Comparison of ENCODE assay signal across 8 cellular contexts in genomic region chr2:30223413-30223874, GRCh38. TPM values are rescaled to one million over a fixed set of nuclear protein-coding genes. Genes with fewer than 3 reads are reported as not detected.
DNase-seq lines count a peak whose midpoint lies in the region; ATAC-seq, FAIRE-seq and TF ChIP-seq lines count a peak whose summit lies in the region.

No MANE protein-coding gene starts in this region.

- POLR2A ChIA-PET in CD4-positive, alpha-beta T cell (lab: Charles Lee), result interaction anchor here (0.6 to 7.6 kb wide), 9 partner anchors 9 to 113 kb away, joined by 3 to 87 read pairs (median 4); partner anchors contain the start of gene LBH
- POLR2A ChIA-PET in activated naive CD8-positive, alpha-beta T cell treated with anti-CD3 and anti-CD28 coated beads, Interleukin-2, amount 10 ng/mL, durations not matched to agents 7 days and 5 days (lab: Charles Lee), result interaction anchor here (0.7 to 1.2 kb wide), 3 partner anchors 8 to 77 kb away, joined by 3 read pairs; partner anchors contain the start of gene LBH

- peak overlapping the region; percentile 82 for H3K4me3 Mint-ChIP-seq in CD4-positive, alpha-beta T cell
- H3K4me3 Mint-ChIP-seq in activated naive CD8-positive, alpha-beta T cell treated with anti-CD3 and anti-CD28 coated beads, Interleukin-2, amount 10 ng/mL, durations not matched to agents 7 days and 5 days, result no peak overlapping the region
- H3K4me3 Mint-ChIP-seq in H9, result no peak overlapping the region

- no peak overlapping the region for H4K91ac ChIP-seq in H9 (ENCODE audit: insufficient read length, low read depth, low read length)

- no peaks in the 10 kb centered on the region for H3K36me3 Mint-ChIP-seq in CD4-positive, alpha-beta T cell (ENCODE audit: low read depth)
- peaks cover under 1% of the 10 kb centered on the region for H3K36me3 Mint-ChIP-seq in activated naive CD8-positive, alpha-beta T cell treated with anti-CD3 and anti-CD28 coated beads, Interleukin-2, amount 10 ng/mL, durations not matched to agents 7 days and 5 days
- H3K36me3 Mint-ChIP-seq in H9 (ENCODE audit: insufficient read depth in 1 of 3, low read depth in 3 of 3), result no peaks in the 10 kb centered on the region

- peak overlapping the region; percentile 99 for H3K27ac Mint-ChIP-seq in CD4-positive, alpha-beta T cell
- H3K27ac Mint-ChIP-seq in activated naive CD8-positive, alpha-beta T cell treated with anti-CD3 and anti-CD28 coated beads, Interleukin-2, amount 10 ng/mL, durations not matched to agents 7 days and 5 days, result peak overlapping the region; percentile 99
- no peak overlapping the region for H3K27ac Mint-ChIP-seq in H9

- H3K79me2 ChIP-seq in H9 (ENCODE audit: insufficient read depth, low read length), result no peaks in the 10 kb centered on the region

- peak overlapping the region; percentile 94 for H3K27ac ChIP-seq in CD4-positive, alpha-beta T cell (ENCODE audit: low read depth, low read length)
- no peak overlapping the region for H3K27ac ChIP-seq in H9 (ENCODE audit: insufficient read length, low read depth, low read length)

- H3K23me2 ChIP-seq in H9 (ENCODE audit: insufficient read length, low read depth, low read length, poor library complexity, severe bottlenecking), result no peaks in the 10 kb centered on the region

- no peaks in the 10 kb centered on the region for H3K27me3 Mint-ChIP-seq in CD4-positive, alpha-beta T cell
- no peaks in the 10 kb centered on the region for H3K27me3 Mint-ChIP-seq in activated naive CD8-positive, alpha-beta T cell treated with anti-CD3 and anti-CD28 coated beads, Interleukin-2, amount 10 ng/mL, durations not matched to agents 7 days and 5 days
- peaks cover 36% of the 10 kb centered on the region for H3K27me3 Mint-ChIP-seq in H9 (ENCODE audit: low read depth)

- no peak overlapping the region for H3T11ph ChIP-seq in H9 (ENCODE audit: low read length)

- H2BK5ac ChIP-seq in H9 (ENCODE audit: insufficient read length, low read length), result no peak overlapping the region

- no peak overlapping the region for H3K4me2 ChIP-seq in H9 (ENCODE audit: insufficient read depth, insufficient read length, low read length)

- no peak overlapping the region for H3K14ac ChIP-seq in H9 (ENCODE audit: insufficient read depth, low read length)

- H3K4me3 ChIP-seq in foreskin fibroblast (ENCODE audit: low read depth in 1 of 2, low read length in 2 of 2), result no peak overlapping the region

- H2AFZ ChIP-seq in H9 (ENCODE audit: low read length), result no peak overlapping the region

- no peak overlapping the region for H3K18ac ChIP-seq in H9 (ENCODE audit: insufficient read length, low read depth, low read length)

- H3K4me1 ChIP-seq in H9 (ENCODE audit: insufficient read depth, low read length), result no peaks in the 10 kb centered on the region

- H2BK20ac ChIP-seq in H9 (ENCODE audit: low read depth, low read length, poor library complexity, severe bottlenecking), result no peak overlapping the region

- H3K4me1 Mint-ChIP-seq in CD4-positive, alpha-beta T cell (ENCODE audit: low read depth), result peaks cover 71% of the 10 kb centered on the region
- H3K4me1 Mint-ChIP-seq in activated naive CD8-positive, alpha-beta T cell treated with anti-CD3 and anti-CD28 coated beads, Interleukin-2, amount 10 ng/mL, durations not matched to agents 7 days and 5 days, result peaks cover 36% of the 10 kb centered on the region
- peaks cover 15 to 18% of the 10 kb centered on the region in 2 experiments for H3K4me1 Mint-ChIP-seq in H9

- no peak overlapping the region for H2BK15ac ChIP-seq in H9 (ENCODE audit: low read depth, low read length)

- no peak overlapping the region for H3K9ac ChIP-seq in H9 (ENCODE audit: extremely low read depth, insufficient read length, low read length)

- FAIRE-seq in GM19239 (lab: Jason Lieb, UNC), result peak; percentile 81

- H3K79me1 ChIP-seq in H9 (ENCODE audit: insufficient read depth, low read depth, low read length, poor library complexity, severe bottlenecking), result no peaks in the 10 kb centered on the region

- H3K27me3 ChIP-seq in CD4-positive, alpha-beta T cell (ENCODE audit: control insufficient read depth, insufficient read depth, low read length), result no peaks in the 10 kb centered on the region
- no peaks in the 10 kb centered on the region for H3K27me3 ChIP-seq in H9 (ENCODE audit: insufficient read depth, low read length)

- no peak overlapping the region for H3K23ac ChIP-seq in H9 (ENCODE audit: insufficient read length, low read depth, low read length)

- H2BK120ac ChIP-seq in H9 (ENCODE audit: low read depth, low read length, poor library complexity, severe bottlenecking), result no peak overlapping the region

- no peaks in the 10 kb centered on the region for H3K9me3 Mint-ChIP-seq in CD4-positive, alpha-beta T cell
- H3K9me3 Mint-ChIP-seq in activated naive CD8-positive, alpha-beta T cell treated with anti-CD3 and anti-CD28 coated beads, Interleukin-2, amount 10 ng/mL, durations not matched to agents 7 days and 5 days, result no peaks in the 10 kb centered on the region
- no peaks in the 10 kb centered on the region for H3K9me3 Mint-ChIP-seq in H9

- no peak for DNase-seq in CD4-positive, alpha-beta T cell
- no peak for DNase-seq in GM19239 (ENCODE audit: insufficient read length, low spot score)
- no peak for DNase-seq in activated naive CD8-positive, alpha-beta T cell treated with anti-CD3 and anti-CD28 coated beads, Interleukin-2, amount 10 ng/mL, durations not matched to agents 7 days and 5 days
- DNase-seq in H9, result no peak
- no peak for DNase-seq in GM19238 (ENCODE audit: insufficient read length, low spot score)
- DNase-seq in foreskin fibroblast, result no peak
- DNase-seq in COLO668 (lab: John Stamatoyannopoulos, UW; ENCODE audit: unreplicated experiment), result no peak

- no peaks in the 10 kb centered on the region for H4K20me1 ChIP-seq in H9 (ENCODE audit: control insufficient read depth, insufficient read depth, insufficient read length)

- H3K56ac ChIP-seq in H9 (ENCODE audit: insufficient read length, low read depth, low read length), result no peak overlapping the region

- no peak overlapping the region for H3K4ac ChIP-seq in H9 (ENCODE audit: low read depth, low read length)

- no peak overlapping the region for H2BK12ac ChIP-seq in H9 (ENCODE audit: insufficient read length, low read depth, low read length)

- no peaks in the 10 kb centered on the region for H3K9me3 ChIP-seq in CD4-positive, alpha-beta T cell (ENCODE audit: control insufficient read depth, low read length)
- H3K9me3 ChIP-seq in H9 (ENCODE audit: control insufficient read depth, low read depth, low read length), result no peaks in the 10 kb centered on the region

- ATAC-seq in CD4-positive, alpha-beta T cell (ENCODE audit: poor library complexity), result no peak
- peak; percentile 36 for ATAC-seq in HG03565 (IDR thresholded peaks at IDR 0.05; ENCODE audit: unreplicated experiment)
- ATAC-seq in activated naive CD8-positive, alpha-beta T cell treated with anti-CD3 and anti-CD28 coated beads, Interleukin-2, amount 10 ng/mL, durations not matched to agents 7 days and 5 days (ENCODE audit: low read depth), result no peak

- intact Hi-C loops in CD4-positive, alpha-beta T cell (cut with DNase I, micrococcal nuclease), result no loop called here

- no peak overlapping the region for H4K5ac ChIP-seq in H9 (ENCODE audit: insufficient read length, low read depth, low read length)

- CTCF ChIA-PET in CD4-positive, alpha-beta T cell (lab: Charles Lee), result no interaction called here

- WGBS in H9 (ENCODE audit: extremely low coverage, insufficient read length, low lambda C conversion rate), result no CpG with 5 or more reads among the region's 3 CpGs

- no peak for TF ChIP-seq CTCF in CD4-positive, alpha-beta T cell (IDR thresholded peaks at IDR 0.05)
- TF ChIP-seq CTCF in H9 (conservative IDR thresholded peaks at IDR 0.05) (no peak), foreskin fibroblast (IDR thresholded peaks at IDR 0.05; ENCODE audit: low read depth, low read length) (no peak)

- no peak overlapping the region for H2AK5ac ChIP-seq in H9 (ENCODE audit: insufficient read length, low read length)

- H4K8ac ChIP-seq in H9 (replicated peaks; ENCODE audit: insufficient read length, low read depth, low read length), result no peak overlapping the region

RNA-seq across cellular contexts. Expression of gene LBH, which starts 7.9 kb away (rescaled TPM):
- 100 to 1,000 TPM; 131 to 135 TPM for total RNA-seq in CD4-positive, alpha-beta T cell
- 100 to 1,000 TPM; 169 to 186 TPM for total RNA-seq in activated naive CD8-positive, alpha-beta T cell treated with anti-CD3 and anti-CD28 coated beads, Interleukin-2, amount 10 ng/mL, durations not matched to agents 7 days and 5 days
- 51.6 and 53.0 TPM in 2 replicates for total RNA-seq in H9 (2021)

Comparison
In these comparisons a context has a peak if more than half of its experiments do, and no peak if none do; other contexts are left out.
1. H3K27ac Mint-ChIP-seq: peak in CD4-positive, alpha-beta T cell (single experiment) and activated naive CD8-positive, alpha-beta T cell treated with anti-CD3 and anti-CD28 coated beads, Interleukin-2, amount 10 ng/mL, durations not matched to agents 7 days and 5 days (single experiment); none in H9 (0 of 3).